In genomic region chr7:135392701-135393100, GRCh38 we compare ENCODE assay signal across 20 cellular contexts.
"Had no signal": no experiment of that assay in that cellular context is flagged by ENCODE, and none has a peak within 500 bp of the region (broad histone marks: within the 10 kb centered on the region; RNA-seq: fewer than 3 reads in every experiment).

No MANE protein-coding gene starts in this region.

- H3K9me3 Mint-ChIP-seq: endodermal cell; naive thymus-derived CD8-positive, alpha-beta T cell; stimulated activated memory B cell treated with anti-CD40 and anti-IgM and Interleukin-4, amounts not matched to agents 10 μg/mL and 1 μg/mL and 100 μg/mL, for 72 hours; stimulated activated naive CD8-positive, alpha-beta T cell treated with anti-CD3 and anti-CD28 coated beads, Interleukin-15, Interleukin-2, amounts not matched to agents 100 ng/mL and 50 ng/mL, for 24 hours had no signal

- ATAC-seq: heart left ventricle; left colon; left ventricle myocardium superior; naive thymus-derived CD8-positive, alpha-beta T cell; sciatic nerve; stimulated activated memory B cell treated with anti-CD40 and anti-IgM and Interleukin-4, amounts not matched to agents 10 μg/mL and 1 μg/mL and 100 μg/mL, for 72 hours had no signal

- H3K27ac Mint-ChIP-seq: endodermal cell; naive thymus-derived CD8-positive, alpha-beta T cell; stimulated activated memory B cell treated with anti-CD40 and anti-IgM and Interleukin-4, amounts not matched to agents 10 μg/mL and 1 μg/mL and 100 μg/mL, for 72 hours; stimulated activated naive CD8-positive, alpha-beta T cell treated with anti-CD3 and anti-CD28 coated beads, Interleukin-15, Interleukin-2, amounts not matched to agents 100 ng/mL and 50 ng/mL, for 24 hours had no signal

- DNase-seq: dermis blood vessel endothelial cell; endodermal cell; foreskin melanocyte; heart left ventricle; hippocampal formation; left colon; left ventricle myocardium superior; mesenchymal stem cell; naive thymus-derived CD8-positive, alpha-beta T cell; posterior cingulate gyrus; spleen; stimulated activated CD4-positive, alpha-beta T cell treated with anti-CD3 and anti-CD28 coated beads, Interleukin-15, amount 100 ng/mL, for 24 hours; stimulated activated CD4-positive, alpha-beta T cell treated with anti-CD3 and anti-CD28 coated beads, Interleukin-1b, Interleukin-23, amount 100 ng/mL, for 48 hours; stimulated activated CD4-positive, alpha-beta T cell treated with anti-CD3 and anti-CD28 coated beads, Interleukin-4, amount 100 ng/mL, for 24 hours; tibial artery; upper lobe of left lung; uterus had no signal

- H3K4me3 Mint-ChIP-seq: endodermal cell; naive thymus-derived CD8-positive, alpha-beta T cell; stimulated activated memory B cell treated with anti-CD40 and anti-IgM and Interleukin-4, amounts not matched to agents 10 μg/mL and 1 μg/mL and 100 μg/mL, for 72 hours; stimulated activated naive CD8-positive, alpha-beta T cell treated with anti-CD3 and anti-CD28 coated beads, Interleukin-15, Interleukin-2, amounts not matched to agents 100 ng/mL and 50 ng/mL, for 24 hours had no signal

- H3K27me3 Mint-ChIP-seq: naive thymus-derived CD8-positive, alpha-beta T cell; stimulated activated memory B cell treated with anti-CD40 and anti-IgM and Interleukin-4, amounts not matched to agents 10 μg/mL and 1 μg/mL and 100 μg/mL, for 72 hours; stimulated activated naive CD8-positive, alpha-beta T cell treated with anti-CD3 and anti-CD28 coated beads, Interleukin-15, Interleukin-2, amounts not matched to agents 100 ng/mL and 50 ng/mL, for 24 hours had no signal
